ENCODE assay signal across 8 cellular contexts in the genomic region with DNA sequence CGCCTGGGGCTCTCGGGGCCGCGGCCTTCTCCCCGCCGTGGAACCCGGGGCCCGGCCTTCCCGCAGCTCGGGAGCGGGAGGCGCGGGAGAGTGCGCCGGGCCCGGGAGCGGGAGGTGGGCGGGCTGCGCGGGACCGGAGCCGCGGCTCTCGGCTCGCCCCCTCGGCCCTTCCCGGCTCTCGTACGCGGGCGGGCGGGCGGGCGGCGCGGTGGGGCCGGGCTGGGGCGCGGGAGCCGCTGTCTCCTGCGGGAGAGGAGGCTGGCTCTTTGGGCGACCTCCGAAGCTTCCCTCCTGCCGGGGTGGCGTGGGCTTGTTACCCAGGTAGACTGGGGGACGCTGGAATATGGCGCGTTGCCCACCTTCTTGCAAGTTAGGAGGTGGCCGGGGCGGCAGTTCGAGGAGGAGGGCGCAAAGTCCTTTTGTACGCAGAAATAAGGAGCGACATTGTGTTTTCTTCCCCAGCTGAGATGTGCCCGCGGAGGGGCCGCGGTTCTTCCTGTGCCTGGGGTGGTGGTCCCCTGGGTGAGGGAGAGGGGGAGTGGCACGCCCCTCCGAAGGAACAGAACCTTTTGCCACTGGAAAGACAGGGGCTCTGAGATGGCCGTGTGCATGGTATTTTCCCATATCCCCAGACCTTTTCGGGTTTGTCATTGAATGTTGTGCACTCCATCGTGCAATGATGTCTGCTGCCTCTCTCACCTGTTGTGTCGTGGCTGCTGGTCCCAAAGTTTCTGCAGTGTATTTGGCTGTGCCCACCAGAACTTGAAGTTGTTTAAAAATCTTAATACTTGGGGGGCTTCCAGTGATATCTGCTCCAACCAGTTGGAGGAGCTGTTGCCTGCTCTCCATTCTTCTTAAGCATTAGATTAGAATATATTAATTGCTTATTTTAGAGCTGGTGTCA.
DNase-seq lines count a peak whose midpoint lies in the region; ATAC-seq and TF ChIP-seq lines count a peak whose summit lies in the region.

No MANE protein-coding gene starts in this region.

- H3K4me3 ChIP-seq in HFF-Myc (replicated peaks; ENCODE audit: low read depth, low read length) = peak overlapping the region; percentile 94

- H3K9me3 Mint-ChIP-seq in memory B cell = no peaks in the 10 kb centered on the region

- no peaks in the 10 kb centered on the region for H3K27me3 Mint-ChIP-seq in memory B cell

- peaks cover 36% of the 10 kb centered on the region for H3K4me1 Mint-ChIP-seq in memory B cell

- peak; percentile 12 for ATAC-seq in memory B cell (ENCODE audit: low read depth)

- DNase-seq in GDM1 (lab: John Stamatoyannopoulos, UW) = peak; percentile 20
- no peak for DNase-seq in HFF-Myc (ENCODE audit: extremely low read depth, low read depth)
- DNase-seq in NCI-H146 treated with DMSO at 0.1 percent for 48 hours (lab: John Stamatoyannopoulos, UW; ENCODE audit: unreplicated experiment) = peak; percentile 23
- DNase-seq in activated CD4-positive, alpha-beta T cell treated with anti-CD3 and anti-CD28 coated beads, Interleukin-2, amount 50 U/mL, for 24 hours (ENCODE audit: low read depth in 1 of 2, low spot score in 1 of 2) = peak; percentile 2 to 14
- peak; percentile 12 for DNase-seq in effector CD4-positive, alpha-beta T cell
- DNase-seq in memory B cell (ENCODE audit: low spot score in 2 of 2) = peak; percentile 21 to 36
- peak in 5 of 6 experiments; percentile 9 to 51 (median 48) for DNase-seq in stimulated activated naive CD4-positive, alpha-beta T cell (lab: John Stamatoyannopoulos, UW)
- no peak for DNase-seq in SKM-1 treated with dmso at 0.1 percent for 144 hours (lab: John Stamatoyannopoulos, UW; ENCODE audit: unreplicated experiment)

- peak; percentile 63 for TF ChIP-seq CTCF in HFF-Myc (IDR thresholded peaks at IDR 0.05; ENCODE audit: low read depth, low read length, missing control alignments)

- no peaks in the 10 kb centered on the region for H3K36me3 Mint-ChIP-seq in memory B cell

- H3K27ac Mint-ChIP-seq in memory B cell = peak overlapping the region; percentile 89

- peak overlapping the region; percentile 90 for H3K4me3 Mint-ChIP-seq in memory B cell

Comparison
In these comparisons a context has a peak if more than half of its experiments do, and no peak if none do; other contexts are left out.
1. DNase-seq: peak in GDM1 (single experiment), NCI-H146 treated with DMSO at 0.1 percent for 48 hours (single experiment), activated CD4-positive, alpha-beta T cell treated with anti-CD3 and anti-CD28 coated beads, Interleukin-2, amount 50 U/mL, for 24 hours (2 of 2), effector CD4-positive, alpha-beta T cell (single experiment), memory B cell (2 of 2) and stimulated activated naive CD4-positive, alpha-beta T cell (5 of 6); none in HFF-Myc (single experiment) and SKM-1 treated with dmso at 0.1 percent for 144 hours (single experiment).